ENCODE assay signal across 34 cellular contexts in genomic region chr15:74812533-74812932, GRCh38. TPM values are rescaled to one million over a fixed set of nuclear protein-coding genes. Genes with fewer than 3 reads are reported as not detected.
DNase-seq lines count a peak whose midpoint lies in the region; ATAC-seq, FAIRE-seq and TF ChIP-seq lines count a peak whose summit lies in the region.
"Had no signal": no experiment of that assay in that cellular context is flagged by ENCODE, and none has a peak within 500 bp of the region (broad histone marks: within the 10 kb centered on the region; RNA-seq: fewer than 3 reads in every experiment).

Gene LMAN1L, plus strand, starts transcription at chr15:74812835. Its CDS starts 20 bp downstream, at chr15:74812855.

- FAIRE-seq in H54 (lab: Jason Lieb, UNC) = no peak
- FAIRE-seq: bronchial epithelial cell, GM12878, HepG2 had no signal

- ATAC-seq in stimulated activated effector memory CD8-positive, alpha-beta T cell treated with anti-CD3 and anti-CD28 coated beads, Interleukin-12 subunit alpha, Interleukin-12 subunit beta, amount 100 ng/mL, for 72 hours = no peak
- ATAC-seq: CD8-positive, alpha-beta T cell; GM12878; HepG2; Panc1; WTC11 had no signal

- peak within 1 kb of the TSS; percentile 30 for H3K27ac Mint-ChIP-seq in activated naive CD8-positive, alpha-beta T cell
- no peak within 1 kb of the TSS for H3K27ac Mint-ChIP-seq in activated naive CD8-positive, alpha-beta T cell treated with anti-CD3 and anti-CD28 coated beads for 36 hours
- peak within 1 kb of the TSS; percentile 52 for H3K27ac Mint-ChIP-seq in stimulated activated effector memory CD8-positive, alpha-beta T cell treated with anti-CD3 and anti-CD28 coated beads, Interleukin-12 subunit alpha, Interleukin-12 subunit beta, amount 100 ng/mL, for 72 hours
- H3K27ac Mint-ChIP-seq: activated CD4-positive, alpha-beta T cell treated with anti-CD3 and anti-CD28 coated beads, Interleukin-2, amount 10 ng/mL, durations not matched to agents 7 days and 5 days; activated naive CD8-positive, alpha-beta T cell treated with anti-CD3 and anti-CD28 coated beads, Interleukin-2, amount 10 ng/mL, durations not matched to agents 7 days and 5 days; B cell; CD8-positive, alpha-beta T cell; mesothelial cell of epicardium; progenitor cell of endocrine pancreas; type B pancreatic cell; WTC11 had no signal

- no peak within 1 kb of the TSS for H3K4me3 Mint-ChIP-seq in activated naive CD8-positive, alpha-beta T cell
- no peak within 1 kb of the TSS for H3K4me3 Mint-ChIP-seq in activated naive CD8-positive, alpha-beta T cell treated with anti-CD3 and anti-CD28 coated beads for 36 hours
- no peak within 1 kb of the TSS for H3K4me3 Mint-ChIP-seq in stimulated activated effector memory CD8-positive, alpha-beta T cell treated with anti-CD3 and anti-CD28 coated beads, Interleukin-12 subunit alpha, Interleukin-12 subunit beta, amount 100 ng/mL, for 72 hours
- H3K4me3 Mint-ChIP-seq: activated CD4-positive, alpha-beta T cell treated with anti-CD3 and anti-CD28 coated beads, Interleukin-2, amount 10 ng/mL, durations not matched to agents 7 days and 5 days; activated naive CD8-positive, alpha-beta T cell treated with anti-CD3 and anti-CD28 coated beads, Interleukin-2, amount 10 ng/mL, durations not matched to agents 7 days and 5 days; B cell; CD8-positive, alpha-beta T cell; mesothelial cell of epicardium; type B pancreatic cell; WTC11 had no signal

- no peak for TF ChIP-seq CTCF in VCaP (conservative IDR thresholded peaks at IDR 0.05)
- no peak for TF ChIP-seq CTCF in left ventricle myocardium inferior (IDR thresholded peaks at IDR 0.05; ENCODE audit: borderline replicate concordance)
- TF ChIP-seq CTCF in GM10266 (IDR thresholded peaks at IDR 0.05; ENCODE audit: control insufficient read depth, insufficient read depth, low read depth, missing control alignments) = no peak

- H3K27me3 ChIP-seq in left ventricle myocardium inferior (ENCODE audit: low read depth) = no peaks in the 10 kb centered on the region
- H3K27me3 ChIP-seq: sigmoid colon had no signal

- no peak for DNase-seq in activated naive CD8-positive, alpha-beta T cell treated with anti-CD3 and anti-CD28 coated beads for 36 hours
- no peak for DNase-seq in left ventricle myocardium inferior
- no peak for DNase-seq in stimulated activated effector memory CD8-positive, alpha-beta T cell treated with anti-CD3 and anti-CD28 coated beads, Interleukin-12 subunit alpha, Interleukin-12 subunit beta, amount 100 ng/mL, for 72 hours (ENCODE audit: low spot score in 2 of 2)
- DNase-seq in GM10266 (ENCODE audit: extremely low spot score) = no peak
- DNase-seq in head of caudate nucleus = no peak
- DNase-seq in H54 (ENCODE audit: insufficient read length, low spot score) = no peak
- DNase-seq: ACHN; activated CD4-positive, alpha-beta T cell treated with anti-CD3 and anti-CD28 coated beads, Interleukin-2, amount 10 ng/mL, durations not matched to agents 7 days and 5 days; activated naive CD8-positive, alpha-beta T cell treated with anti-CD3 and anti-CD28 coated beads, Interleukin-2, amount 10 ng/mL, durations not matched to agents 7 days and 5 days; aorta; CD8-positive, alpha-beta T cell; cortex of kidney; effector memory CD4-positive, alpha-beta T cell; islet precursor cell; NCI-H1436; NCI-H2081; NCI-H2227 treated with DMSO at 0.1 percent for 48 hours; NCI-H69; sigmoid colon; stimulated activated CD4-positive, alpha-beta T cell treated with anti-CD3 and anti-CD28 coated beads, Interleukin-4, amount 100 ng/mL, for 24 hours; SW 1271 had no signal

- H3K36me3 ChIP-seq in left ventricle myocardium inferior = no peaks in the 10 kb centered on the region
- H3K36me3 ChIP-seq: HAP-1, sigmoid colon had no signal

- H3K4me3 ChIP-seq in left ventricle myocardium inferior = peak within 1 kb of the TSS; percentile 41
- H3K4me3 ChIP-seq: GM12878, HAP-1, sigmoid colon had no signal

- H3K27me3 Mint-ChIP-seq in activated naive CD8-positive, alpha-beta T cell = no peaks in the 10 kb centered on the region
- no peaks in the 10 kb centered on the region for H3K27me3 Mint-ChIP-seq in activated naive CD8-positive, alpha-beta T cell treated with anti-CD3 and anti-CD28 coated beads for 36 hours
- H3K27me3 Mint-ChIP-seq: activated CD4-positive, alpha-beta T cell treated with anti-CD3 and anti-CD28 coated beads, Interleukin-2, amount 10 ng/mL, durations not matched to agents 7 days and 5 days; B cell had no signal

- peak within 1 kb of the TSS; percentile 98 for H3K27ac ChIP-seq in VCaP
- H3K27ac ChIP-seq in left ventricle myocardium inferior (replicated peaks) = peak within 1 kb of the TSS; percentile 30
- H3K27ac ChIP-seq: epithelial cell of prostate, sigmoid colon had no signal

- peaks cover 52% of the 10 kb centered on the region for H3K4me1 ChIP-seq in left ventricle myocardium inferior
- H3K4me1 ChIP-seq: HAP-1 had no signal

- H3K36me3 Mint-ChIP-seq in activated naive CD8-positive, alpha-beta T cell = no peaks in the 10 kb centered on the region
- no peaks in the 10 kb centered on the region for H3K36me3 Mint-ChIP-seq in activated naive CD8-positive, alpha-beta T cell treated with anti-CD3 and anti-CD28 coated beads for 36 hours
- peaks cover 24% of the 10 kb centered on the region for H3K36me3 Mint-ChIP-seq in stimulated activated effector memory CD8-positive, alpha-beta T cell treated with anti-CD3 and anti-CD28 coated beads, Interleukin-12 subunit alpha, Interleukin-12 subunit beta, amount 100 ng/mL, for 72 hours
- H3K36me3 Mint-ChIP-seq: activated naive CD8-positive, alpha-beta T cell treated with anti-CD3 and anti-CD28 coated beads, Interleukin-2, amount 10 ng/mL, durations not matched to agents 7 days and 5 days; CD8-positive, alpha-beta T cell; mesothelial cell of epicardium; type B pancreatic cell; WTC11 had no signal

- peaks cover 16% of the 10 kb centered on the region for H3K4me1 Mint-ChIP-seq in activated naive CD8-positive, alpha-beta T cell (ENCODE audit: low read depth)
- peaks cover 9% of the 10 kb centered on the region for H3K4me1 Mint-ChIP-seq in activated naive CD8-positive, alpha-beta T cell treated with anti-CD3 and anti-CD28 coated beads for 36 hours
- peaks cover 34% of the 10 kb centered on the region for H3K4me1 Mint-ChIP-seq in stimulated activated effector memory CD8-positive, alpha-beta T cell treated with anti-CD3 and anti-CD28 coated beads, Interleukin-12 subunit alpha, Interleukin-12 subunit beta, amount 100 ng/mL, for 72 hours

- intact Hi-C loops in left ventricle myocardium inferior (cut with micrococcal nuclease) (no loop called here), head of caudate nucleus (cut with DNase I) (no loop called here)

- H3K9me3 Mint-ChIP-seq in activated naive CD8-positive, alpha-beta T cell (ENCODE audit: low read depth) = no peaks in the 10 kb centered on the region
- no peaks in the 10 kb centered on the region for H3K9me3 Mint-ChIP-seq in activated naive CD8-positive, alpha-beta T cell treated with anti-CD3 and anti-CD28 coated beads for 36 hours
- no peaks in the 10 kb centered on the region for H3K9me3 Mint-ChIP-seq in stimulated activated effector memory CD8-positive, alpha-beta T cell treated with anti-CD3 and anti-CD28 coated beads, Interleukin-12 subunit alpha, Interleukin-12 subunit beta, amount 100 ng/mL, for 72 hours
- H3K9me3 Mint-ChIP-seq: activated CD4-positive, alpha-beta T cell treated with anti-CD3 and anti-CD28 coated beads, Interleukin-2, amount 10 ng/mL, durations not matched to agents 7 days and 5 days; activated naive CD8-positive, alpha-beta T cell treated with anti-CD3 and anti-CD28 coated beads, Interleukin-2, amount 10 ng/mL, durations not matched to agents 7 days and 5 days; CD8-positive, alpha-beta T cell; mesothelial cell of epicardium; type B pancreatic cell; WTC11 had no signal

- H3K9me3 ChIP-seq in left ventricle myocardium inferior (replicated peaks) = no peaks in the 10 kb centered on the region
- H3K9me3 ChIP-seq: HAP-1, sigmoid colon had no signal

- no peak for TF ChIP-seq POLR2A in H54 (IDR thresholded peaks at IDR 0.05; ENCODE audit: low read depth, low read length)

RNA-seq across cellular contexts. Expression of gene LMAN1L, which starts in this region (rescaled TPM):
- under 1 TPM; 0.14 to 0.33 TPM for total RNA-seq in activated naive CD8-positive, alpha-beta T cell treated with anti-CD3 and anti-CD28 coated beads for 36 hours
- total RNA-seq in left ventricle myocardium inferior = 8.1 TPM
- total RNA-seq: CD8-positive, alpha-beta T cell; GM12878; HepG2; progenitor cell of endocrine pancreas; WTC11 had no signal
